Comparison of ENCODE assay signal across 9 cellular contexts in genomic region chr13:79402074-79402635, GRCh38. TPM values are rescaled to one million over a fixed set of nuclear protein-coding genes. Genes with fewer than 3 reads are reported as not detected.
DNase-seq lines count a peak whose midpoint lies in the region; ATAC-seq and TF ChIP-seq lines count a peak whose summit lies in the region.
"Had no signal": no experiment of that assay in that cellular context is flagged by ENCODE, and none has a peak within 500 bp of the region (broad histone marks: within the 10 kb centered on the region; RNA-seq: fewer than 3 reads in every experiment).

No MANE protein-coding gene starts in this region.

- H3K9me3 ChIP-seq in PC-9 (ENCODE audit: insufficient read depth, low read depth): peaks cover 4% of the 10 kb centered on the region
- H3K9me3 ChIP-seq in skeletal muscle satellite cell (replicated peaks; ENCODE audit: low read length): no peaks in the 10 kb centered on the region
- H3K9me3 ChIP-seq: lower lobe of right lung had no signal

- peak overlapping the region; percentile 92 for H3K4me3 ChIP-seq in GM23338
- peak overlapping the region; percentile 90; the same call in 1 of the 2 replicates for H3K4me3 ChIP-seq in PC-9
- H3K4me3 ChIP-seq in skeletal muscle satellite cell (ENCODE audit: low read length): no peak overlapping the region

- H3K9ac ChIP-seq in skeletal muscle satellite cell (ENCODE audit: low read depth, low read length): no peak overlapping the region

- H3K9me2 ChIP-seq in GM23338 (ENCODE audit: insufficient read depth) (no peaks in the 10 kb centered on the region), PC-9 (ENCODE audit: insufficient read depth) (no peaks in the 10 kb centered on the region)

- peaks cover 38% of the 10 kb centered on the region for H3K4me1 Mint-ChIP-seq in GM23338

- H3F3A ChIP-seq in GM23338 (replicated peaks; ENCODE audit: low read depth) (no peaks in the 10 kb centered on the region), PC-9 (ENCODE audit: insufficient read depth, low read depth) (no peaks in the 10 kb centered on the region)

- H3K79me2 ChIP-seq in GM23338 (replicated peaks; ENCODE audit: insufficient read depth): peaks cover 92% of the 10 kb centered on the region
- peaks cover 97% of the 10 kb centered on the region for H3K79me2 ChIP-seq in PC-9 (ENCODE audit: low read depth)

- H3K4me2 ChIP-seq in GM23338: peak overlapping the region; percentile 85
- peak overlapping the region; percentile 98 for H3K4me2 ChIP-seq in PC-9
- peak overlapping the region; percentile 92 for H3K4me2 ChIP-seq in skeletal muscle satellite cell (ENCODE audit: low read length)

- H2AFZ ChIP-seq in GM23338 (no peak overlapping the region), PC-9 (no peak overlapping the region)

- peaks cover 28% of the 10 kb centered on the region for H3K36me3 Mint-ChIP-seq in GM23338 (ENCODE audit: low read depth)

- TF ChIP-seq CTCF in GM23338 (conservative IDR thresholded peaks at IDR 0.05; ENCODE audit: low read depth in 2 of 2) (no peak), PC-9 (conservative IDR thresholded peaks at IDR 0.05) (no peak)

- intact Hi-C loops in PC-9 (cut with micrococcal nuclease; ENCODE audit: unreplicated experiment): loop anchor here (5.0 kb wide), 1 partner anchor 940 kb away; the partner anchor contains the start of gene SPRY2
- intact Hi-C loops in cardiac septum (cut with DNase I): no loop called here

- H3K27me3 ChIP-seq in GM23338 (ENCODE audit: insufficient read depth) (no peaks in the 10 kb centered on the region), PC-9 (ENCODE audit: insufficient read depth, low read depth) (no peaks in the 10 kb centered on the region), skeletal muscle satellite cell (ENCODE audit: control insufficient read depth, insufficient read depth, low read length) (no peaks in the 10 kb centered on the region)

- ATAC-seq in GM23338: no peak

- peaks cover 2% of the 10 kb centered on the region; the same call in 1 of the 3 replicates for H3K9me3 Mint-ChIP-seq in GM23338

- no peaks in the 10 kb centered on the region; the same call in 1 of the 2 replicates for H3K36me3 ChIP-seq in GM23338 (ENCODE audit: insufficient read depth)
- peaks cover 52% of the 10 kb centered on the region for H3K36me3 ChIP-seq in PC-9 (ENCODE audit: low read depth)
- peaks cover 14% of the 10 kb centered on the region for H3K36me3 ChIP-seq in skeletal muscle satellite cell (ENCODE audit: insufficient read depth, low read length)

- POLR2A ChIA-PET in PC-9 (lab: Charles Lee; ENCODE audit: unreplicated experiment): no interaction called here

- H3K4me3 Mint-ChIP-seq in GM23338: no peak overlapping the region; the same call in 2 of the 3 replicates

- BruUV-seq in PC-9 (replicated peaks; lab: Mats Ljungman, UMichigan): no TSS peak

- no peaks in the 10 kb centered on the region for H3K27me3 Mint-ChIP-seq in GM23338 (ENCODE audit: insufficient read depth, low read depth, poor library complexity)

- H3K4me1 ChIP-seq in GM23338 (ENCODE audit: insufficient read depth): peaks cover 40% of the 10 kb centered on the region
- H3K4me1 ChIP-seq in PC-9 (replicated peaks; ENCODE audit: insufficient read depth): peaks cover 34% of the 10 kb centered on the region
- H3K4me1 ChIP-seq in skeletal muscle satellite cell (ENCODE audit: control insufficient read depth, insufficient read depth, low read length): peaks cover 37% of the 10 kb centered on the region

- peak overlapping the region; percentile 84 for H3K27ac Mint-ChIP-seq in GM23338

- CTCF ChIA-PET in PC-9 (lab: Charles Lee): no interaction called here

- H4K20me1 ChIP-seq in GM23338 (replicated peaks; ENCODE audit: insufficient read depth) (peaks cover 20% of the 10 kb centered on the region), PC-9 (ENCODE audit: insufficient read depth) (peaks cover 12% of the 10 kb centered on the region; the same call in 1 of the 2 replicates)

- no peak overlapping the region for H3K27ac ChIP-seq in GM23338 (ENCODE audit: low read depth)
- H3K27ac ChIP-seq in PC-9: peak overlapping the region; percentile 17; the same call in 1 of the 2 replicates
- peak overlapping the region; percentile 20 for H3K27ac ChIP-seq in epithelial cell of prostate
- H3K27ac ChIP-seq: lower lobe of right lung had no signal

- no peak for DNase-seq in GM23338 (ENCODE audit: low spot score)
- DNase-seq in PC-9: no peak
- DNase-seq in epithelial cell of prostate (ENCODE audit: low read depth, low spot score): no peak
- no peak for DNase-seq in NCI-H1105 (lab: John Stamatoyannopoulos, UW)
- DNase-seq in cardiac septum (ENCODE audit: low spot score): no peak
- no peak for DNase-seq in NCI-H2227 treated with DMSO at 0.1 percent for 48 hours (lab: John Stamatoyannopoulos, UW)
- DNase-seq: lower lobe of right lung, NCI-H524 had no signal

TF ChIP-seq in GM23338, 12 proteins besides CTCF, POLR2A, EP300 and RAD21:
- TF ChIP-seq POLR2AphosphoS5 (IDR thresholded peaks at IDR 0.05; ENCODE audit: low read depth) (no peak), NANOG (IDR thresholded peaks at IDR 0.05; ENCODE audit: borderline replicate concordance) (no peak), JUNB (IDR thresholded peaks at IDR 0.05; ENCODE audit: unreplicated experiment) (no peak), EZH2phosphoT487 (IDR thresholded peaks at IDR 0.05; ENCODE audit: unreplicated experiment) (no peak), EZH2 (IDR thresholded peaks at IDR 0.05; ENCODE audit: low read depth, unreplicated experiment) (no peak)
TF ChIP-seq in GM23338: peak in this region for 0.

RNA-seq across cellular contexts. Expression of gene RBM26, which starts 3.9 kb away (rescaled TPM):
- total RNA-seq in GM23338 (2014; rRNA removed; shearing (Covaris generic)): 61.4 and 69.3 TPM in 2 replicates
- 36.3 and 46.0 TPM in 2 replicates for polyA plus RNA-seq in GM23338 (2016; fragmentation: Nextera tagmentation; extraction: Ambion mirVana)
- total RNA-seq in PC-9 (2021) (35.2 and 40.4 TPM in 2 replicates), cardiac septum (28.8 TPM)
- total RNA-seq in skeletal muscle satellite cell (2012; rRNA removed): 26.6 and 33.2 TPM in 2 replicates
